ENCODE assay signal across 1 cellular context in the genomic region with DNA sequence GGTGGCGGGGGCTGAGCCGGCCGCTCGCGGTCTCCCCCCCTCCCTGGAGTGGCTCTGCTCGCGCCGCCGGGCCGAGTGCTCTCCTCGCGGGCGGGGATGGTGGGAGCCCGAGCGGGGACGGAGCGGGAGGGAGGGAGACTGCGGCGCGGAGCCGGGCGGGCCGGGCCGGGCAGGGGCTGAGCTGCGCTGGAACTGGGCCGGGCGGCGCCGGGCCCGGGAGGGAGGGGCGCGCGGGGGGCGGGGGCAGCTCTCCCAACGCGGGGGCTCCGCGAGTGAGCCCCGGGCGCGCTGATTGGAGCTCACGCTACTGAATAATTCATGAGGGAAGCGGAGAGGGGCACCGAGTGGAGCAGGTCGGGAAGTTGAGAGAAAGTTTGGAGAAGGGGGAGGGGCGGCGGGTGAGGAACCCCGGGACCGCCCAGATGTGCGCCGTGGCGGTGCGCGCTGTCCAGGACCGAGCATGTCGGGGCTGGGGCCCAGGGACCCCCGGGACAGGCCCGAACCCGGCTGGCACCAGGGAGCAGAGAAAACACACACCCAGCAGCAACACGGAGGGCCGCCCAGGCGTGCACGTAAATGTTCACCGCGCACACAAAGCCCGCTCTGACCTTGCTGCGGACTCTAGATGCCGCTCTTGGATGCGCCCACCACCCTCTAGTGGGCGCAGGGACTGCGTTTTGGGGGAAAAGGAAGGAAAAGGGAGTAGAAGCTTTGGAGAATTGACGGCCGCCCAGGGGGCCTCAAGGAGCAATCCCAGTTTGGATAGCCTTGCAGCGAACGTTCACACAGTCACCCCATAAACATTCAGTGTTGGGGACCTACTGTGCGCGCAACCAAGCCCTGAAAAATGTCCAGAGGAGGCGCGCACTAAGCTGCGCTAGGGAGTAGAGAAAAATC.
TF ChIP-seq lines count a peak whose summit lies in the region.

A gene (minus strand): TSS at position 194 of the 897 bp plus-strand sequence. CDS start 493 bp downstream, outside the sequence.

TF ChIP-seq in K562, 482 proteins besides CTCF, POLR2A, EP300 and RAD21 (continued from another document and continues in another):
- TF ChIP-seq, protein P1, sequence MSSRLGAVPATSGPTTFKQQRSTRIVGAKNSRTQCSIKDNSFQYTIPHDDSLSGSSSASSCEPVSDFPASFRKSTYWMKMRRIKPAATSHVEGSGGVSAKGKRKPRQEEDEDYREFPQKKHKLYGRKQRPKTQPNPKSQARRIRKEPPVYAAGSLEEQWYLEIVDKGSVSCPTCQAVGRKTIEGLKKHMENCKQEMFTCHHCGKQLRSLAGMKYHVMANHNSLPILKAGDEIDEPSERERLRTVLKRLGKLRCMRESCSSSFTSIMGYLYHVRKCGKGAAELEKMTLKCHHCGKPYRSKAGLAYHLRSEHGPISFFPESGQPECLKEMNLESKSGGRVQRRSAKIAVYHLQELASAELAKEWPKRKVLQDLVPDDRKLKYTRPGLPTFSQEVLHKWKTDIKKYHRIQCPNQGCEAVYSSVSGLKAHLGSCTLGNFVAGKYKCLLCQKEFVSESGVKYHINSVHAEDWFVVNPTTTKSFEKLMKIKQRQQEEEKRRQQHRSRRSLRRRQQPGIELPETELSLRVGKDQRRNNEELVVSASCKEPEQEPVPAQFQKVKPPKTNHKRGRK (tag; IDR thresholded peaks at IDR 0.05), result no peak
- TF ChIP-seq, protein P2, sequence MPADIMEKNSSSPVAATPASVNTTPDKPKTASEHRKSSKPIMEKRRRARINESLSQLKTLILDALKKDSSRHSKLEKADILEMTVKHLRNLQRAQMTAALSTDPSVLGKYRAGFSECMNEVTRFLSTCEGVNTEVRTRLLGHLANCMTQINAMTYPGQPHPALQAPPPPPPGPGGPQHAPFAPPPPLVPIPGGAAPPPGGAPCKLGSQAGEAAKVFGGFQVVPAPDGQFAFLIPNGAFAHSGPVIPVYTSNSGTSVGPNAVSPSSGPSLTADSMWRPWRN (IDR thresholded peaks at IDR 0.05; ENCODE audit: low read depth), result no peak
- TF ChIP-seq CXXC5 (CRISPR knock-in tag; IDR thresholded peaks at IDR 0.05), result peak; percentile 86
- TF ChIP-seq, protein P3, sequence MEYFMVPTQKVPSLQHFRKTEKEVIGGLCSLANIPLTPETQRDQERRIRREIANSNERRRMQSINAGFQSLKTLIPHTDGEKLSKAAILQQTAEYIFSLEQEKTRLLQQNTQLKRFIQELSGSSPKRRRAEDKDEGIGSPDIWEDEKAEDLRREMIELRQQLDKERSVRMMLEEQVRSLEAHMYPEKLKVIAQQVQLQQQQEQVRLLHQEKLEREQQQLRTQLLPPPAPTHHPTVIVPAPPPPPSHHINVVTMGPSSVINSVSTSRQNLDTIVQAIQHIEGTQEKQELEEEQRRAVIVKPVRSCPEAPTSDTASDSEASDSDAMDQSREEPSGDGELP (CRISPR knock-in tag; IDR thresholded peaks at IDR 0.05; ENCODE audit: borderline replicate concordance), result peak; percentile 72; the same call in 1 of the 2 replicates
- no peak for TF ChIP-seq ZNF140 (CRISPR knock-in tag; IDR thresholded peaks at IDR 0.05)
- TF ChIP-seq POLR2AphosphoS2 (IDR thresholded peaks at IDR 0.05; ENCODE audit: low read length), result no peak
- TF ChIP-seq SAFB (IDR thresholded peaks at IDR 0.05; ENCODE audit: borderline replicate concordance, low read depth, low read length), result no peak
- TF ChIP-seq, protein P4, sequence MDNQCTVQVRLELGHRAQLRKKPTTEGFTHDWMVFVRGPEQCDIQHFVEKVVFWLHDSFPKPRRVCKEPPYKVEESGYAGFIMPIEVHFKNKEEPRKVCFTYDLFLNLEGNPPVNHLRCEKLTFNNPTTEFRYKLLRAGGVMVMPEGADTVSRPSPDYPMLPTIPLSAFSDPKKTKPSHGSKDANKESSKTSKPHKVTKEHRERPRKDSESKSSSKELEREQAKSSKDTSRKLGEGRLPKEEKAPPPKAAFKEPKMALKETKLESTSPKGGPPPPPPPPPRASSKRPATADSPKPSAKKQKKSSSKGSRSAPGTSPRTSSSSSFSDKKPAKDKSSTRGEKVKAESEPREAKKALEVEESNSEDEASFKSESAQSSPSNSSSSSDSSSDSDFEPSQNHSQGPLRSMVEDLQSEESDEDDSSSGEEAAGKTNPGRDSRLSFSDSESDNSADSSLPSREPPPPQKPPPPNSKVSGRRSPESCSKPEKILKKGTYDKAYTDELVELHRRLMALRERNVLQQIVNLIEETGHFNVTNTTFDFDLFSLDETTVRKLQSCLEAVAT (IDR thresholded peaks at IDR 0.05), result peak in 1 of 2 experiments; percentile 66; a peak in 3 of 4 replicates
- TF ChIP-seq MAFK (IDR thresholded peaks at IDR 0.05; ENCODE audit: low read length), result no peak
- no peak for TF ChIP-seq NONO (IDR thresholded peaks at IDR 0.05; ENCODE audit: low read depth in 2 of 2, low read length in 1 of 2)
- TF ChIP-seq, protein P5, sequence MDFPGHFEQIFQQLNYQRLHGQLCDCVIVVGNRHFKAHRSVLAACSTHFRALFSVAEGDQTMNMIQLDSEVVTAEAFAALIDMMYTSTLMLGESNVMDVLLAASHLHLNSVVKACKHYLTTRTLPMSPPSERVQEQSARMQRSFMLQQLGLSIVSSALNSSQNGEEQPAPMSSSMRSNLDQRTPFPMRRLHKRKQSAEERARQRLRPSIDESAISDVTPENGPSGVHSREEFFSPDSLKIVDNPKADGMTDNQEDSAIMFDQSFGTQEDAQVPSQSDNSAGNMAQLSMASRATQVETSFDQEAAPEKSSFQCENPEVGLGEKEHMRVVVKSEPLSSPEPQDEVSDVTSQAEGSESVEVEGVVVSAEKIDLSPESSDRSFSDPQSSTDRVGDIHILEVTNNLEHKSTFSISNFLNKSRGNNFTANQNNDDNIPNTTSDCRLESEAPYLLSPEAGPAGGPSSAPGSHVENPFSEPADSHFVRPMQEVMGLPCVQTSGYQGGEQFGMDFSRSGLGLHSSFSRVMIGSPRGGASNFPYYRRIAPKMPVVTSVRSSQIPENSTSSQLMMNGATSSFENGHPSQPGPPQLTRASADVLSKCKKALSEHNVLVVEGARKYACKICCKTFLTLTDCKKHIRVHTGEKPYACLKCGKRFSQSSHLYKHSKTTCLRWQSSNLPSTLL (IDR thresholded peaks at IDR 0.05), result no peak
- TF ChIP-seq, protein P6, sequence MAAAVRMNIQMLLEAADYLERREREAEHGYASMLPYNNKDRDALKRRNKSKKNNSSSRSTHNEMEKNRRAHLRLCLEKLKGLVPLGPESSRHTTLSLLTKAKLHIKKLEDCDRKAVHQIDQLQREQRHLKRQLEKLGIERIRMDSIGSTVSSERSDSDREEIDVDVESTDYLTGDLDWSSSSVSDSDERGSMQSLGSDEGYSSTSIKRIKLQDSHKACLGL (CRISPR knock-in tag; IDR thresholded peaks at IDR 0.05; ENCODE audit: borderline replicate concordance, poor library complexity, severe bottlenecking), result no peak
- TF ChIP-seq HMG20A (CRISPR knock-in tag; conservative IDR thresholded peaks at IDR 0.05), result no peak; the same call in 1 of the 2 replicates
- TF ChIP-seq, protein P7, sequence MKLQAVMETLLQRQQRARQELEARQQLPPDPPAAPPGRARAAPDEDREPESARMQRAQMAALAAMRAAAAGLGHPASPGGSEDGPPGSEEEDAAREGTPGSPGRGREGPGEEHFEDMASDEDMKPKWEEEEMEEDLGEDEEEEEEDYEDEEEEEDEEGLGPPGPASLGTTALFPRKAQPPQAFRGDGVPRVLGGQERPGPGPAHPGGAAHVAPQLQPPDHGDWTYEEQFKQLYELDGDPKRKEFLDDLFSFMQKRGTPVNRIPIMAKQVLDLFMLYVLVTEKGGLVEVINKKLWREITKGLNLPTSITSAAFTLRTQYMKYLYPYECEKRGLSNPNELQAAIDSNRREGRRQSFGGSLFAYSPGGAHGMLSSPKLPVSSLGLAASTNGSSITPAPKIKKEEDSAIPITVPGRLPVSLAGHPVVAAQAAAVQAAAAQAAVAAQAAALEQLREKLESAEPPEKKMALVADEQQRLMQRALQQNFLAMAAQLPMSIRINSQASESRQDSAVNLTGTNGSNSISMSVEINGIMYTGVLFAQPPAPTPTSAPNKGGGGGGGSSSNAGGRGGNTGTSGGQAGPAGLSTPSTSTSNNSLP (IDR thresholded peaks at IDR 0.05; ENCODE audit: borderline replicate concordance, low read depth, low read length), result no peak
- no peak for TF ChIP-seq RBM15 (IDR thresholded peaks at IDR 0.05; ENCODE audit: insufficient read depth, low read length)
- no peak for TF ChIP-seq MEF2A (IDR thresholded peaks at IDR 0.05; ENCODE audit: control insufficient read depth, low read depth, low read length)
- TF ChIP-seq SNRNP70 (optimal IDR thresholded peaks at IDR 0.05; ENCODE audit: low read depth, low read length), result no peak
- no peak for TF ChIP-seq ELF2 (CRISPR knock-in tag; IDR thresholded peaks at IDR 0.05)
- TF ChIP-seq, protein P8, sequence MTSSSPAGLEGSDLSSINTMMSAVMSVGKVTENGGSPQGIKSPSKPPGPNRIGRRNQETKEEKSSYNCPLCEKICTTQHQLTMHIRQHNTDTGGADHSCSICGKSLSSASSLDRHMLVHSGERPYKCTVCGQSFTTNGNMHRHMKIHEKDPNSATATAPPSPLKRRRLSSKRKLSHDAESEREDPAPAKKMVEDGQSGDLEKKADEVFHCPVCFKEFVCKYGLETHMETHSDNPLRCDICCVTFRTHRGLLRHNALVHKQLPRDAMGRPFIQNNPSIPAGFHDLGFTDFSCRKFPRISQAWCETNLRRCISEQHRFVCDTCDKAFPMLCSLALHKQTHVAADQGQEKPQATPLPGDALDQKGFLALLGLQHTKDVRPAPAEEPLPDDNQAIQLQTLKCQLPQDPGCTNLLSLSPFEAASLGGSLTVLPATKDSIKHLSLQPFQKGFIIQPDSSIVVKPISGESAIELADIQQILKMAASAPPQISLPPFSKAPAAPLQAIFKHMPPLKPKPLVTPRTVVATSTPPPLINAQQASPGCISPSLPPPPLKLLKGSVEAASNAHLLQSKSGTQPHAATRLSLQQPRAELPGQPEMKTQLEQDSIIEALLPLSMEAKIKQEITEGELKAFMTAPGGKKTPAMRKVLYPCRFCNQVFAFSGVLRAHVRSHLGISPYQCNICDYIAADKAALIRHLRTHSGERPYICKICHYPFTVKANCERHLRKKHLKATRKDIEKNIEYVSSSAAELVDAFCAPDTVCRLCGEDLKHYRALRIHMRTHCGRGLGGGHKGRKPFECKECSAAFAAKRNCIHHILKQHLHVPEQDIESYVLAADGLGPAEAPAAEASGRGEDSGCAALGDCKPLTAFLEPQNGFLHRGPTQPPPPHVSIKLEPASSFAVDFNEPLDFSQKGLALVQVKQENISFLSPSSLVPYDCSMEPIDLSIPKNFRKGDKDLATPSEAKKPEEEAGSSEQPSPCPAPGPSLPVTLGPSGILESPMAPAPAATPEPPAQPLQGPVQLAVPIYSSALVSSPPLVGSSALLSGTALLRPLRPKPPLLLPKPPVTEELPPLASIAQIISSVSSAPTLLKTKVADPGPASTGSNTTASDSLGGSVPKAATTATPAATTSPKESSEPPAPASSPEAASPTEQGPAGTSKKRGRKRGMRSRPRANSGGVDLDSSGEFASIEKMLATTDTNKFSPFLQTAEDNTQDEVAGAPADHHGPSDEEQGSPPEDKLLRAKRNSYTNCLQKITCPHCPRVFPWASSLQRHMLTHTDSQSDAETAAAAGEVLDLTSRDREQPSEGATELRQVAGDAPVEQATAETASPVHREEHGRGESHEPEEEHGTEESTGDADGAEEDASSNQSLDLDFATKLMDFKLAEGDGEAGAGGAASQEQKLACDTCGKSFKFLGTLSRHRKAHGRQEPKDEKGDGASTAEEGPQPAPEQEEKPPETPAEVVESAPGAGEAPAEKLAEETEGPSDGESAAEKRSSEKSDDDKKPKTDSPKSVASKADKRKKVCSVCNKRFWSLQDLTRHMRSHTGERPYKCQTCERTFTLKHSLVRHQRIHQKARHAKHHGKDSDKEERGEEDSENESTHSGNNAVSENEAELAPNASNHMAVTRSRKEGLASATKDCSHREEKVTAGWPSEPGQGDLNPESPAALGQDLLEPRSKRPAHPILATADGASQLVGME (CRISPR knock-in tag; IDR thresholded peaks at IDR 0.05), result no peak
- TF ChIP-seq, protein P9, sequence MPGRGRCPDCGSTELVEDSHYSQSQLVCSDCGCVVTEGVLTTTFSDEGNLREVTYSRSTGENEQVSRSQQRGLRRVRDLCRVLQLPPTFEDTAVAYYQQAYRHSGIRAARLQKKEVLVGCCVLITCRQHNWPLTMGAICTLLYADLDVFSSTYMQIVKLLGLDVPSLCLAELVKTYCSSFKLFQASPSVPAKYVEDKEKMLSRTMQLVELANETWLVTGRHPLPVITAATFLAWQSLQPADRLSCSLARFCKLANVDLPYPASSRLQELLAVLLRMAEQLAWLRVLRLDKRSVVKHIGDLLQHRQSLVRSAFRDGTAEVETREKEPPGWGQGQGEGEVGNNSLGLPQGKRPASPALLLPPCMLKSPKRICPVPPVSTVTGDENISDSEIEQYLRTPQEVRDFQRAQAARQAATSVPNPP (IDR thresholded peaks at IDR 0.05; ENCODE audit: borderline replicate concordance, insufficient read depth, insufficient read length), result no peak
- TF ChIP-seq, protein P10, sequence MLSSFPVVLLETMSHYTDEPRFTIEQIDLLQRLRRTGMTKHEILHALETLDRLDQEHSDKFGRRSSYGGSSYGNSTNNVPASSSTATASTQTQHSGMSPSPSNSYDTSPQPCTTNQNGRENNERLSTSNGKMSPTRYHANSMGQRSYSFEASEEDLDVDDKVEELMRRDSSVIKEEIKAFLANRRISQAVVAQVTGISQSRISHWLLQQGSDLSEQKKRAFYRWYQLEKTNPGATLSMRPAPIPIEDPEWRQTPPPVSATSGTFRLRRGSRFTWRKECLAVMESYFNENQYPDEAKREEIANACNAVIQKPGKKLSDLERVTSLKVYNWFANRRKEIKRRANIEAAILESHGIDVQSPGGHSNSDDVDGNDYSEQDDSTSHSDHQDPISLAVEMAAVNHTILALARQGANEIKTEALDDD (IDR thresholded peaks at IDR 0.05), result no peak
- TF ChIP-seq ILF3 (IDR thresholded peaks at IDR 0.05; ENCODE audit: borderline replicate concordance), result no peak
- TF ChIP-seq ILK (tag; IDR thresholded peaks at IDR 0.05; ENCODE audit: borderline replicate concordance, low read depth), result no peak
- no peak for TF ChIP-seq ZNF133 (CRISPR knock-in tag; IDR thresholded peaks at IDR 0.05)
- no peak for TF ChIP-seq KLF6 (CRISPR knock-in tag; IDR thresholded peaks at IDR 0.05; ENCODE audit: borderline replicate concordance)
- no peak for TF ChIP-seq ZNF444 (CRISPR knock-in tag; IDR thresholded peaks at IDR 0.05)
- no peak for TF ChIP-seq PTTG1 (tag; IDR thresholded peaks at IDR 0.05; ENCODE audit: low read depth)
- TF ChIP-seq, protein P11, sequence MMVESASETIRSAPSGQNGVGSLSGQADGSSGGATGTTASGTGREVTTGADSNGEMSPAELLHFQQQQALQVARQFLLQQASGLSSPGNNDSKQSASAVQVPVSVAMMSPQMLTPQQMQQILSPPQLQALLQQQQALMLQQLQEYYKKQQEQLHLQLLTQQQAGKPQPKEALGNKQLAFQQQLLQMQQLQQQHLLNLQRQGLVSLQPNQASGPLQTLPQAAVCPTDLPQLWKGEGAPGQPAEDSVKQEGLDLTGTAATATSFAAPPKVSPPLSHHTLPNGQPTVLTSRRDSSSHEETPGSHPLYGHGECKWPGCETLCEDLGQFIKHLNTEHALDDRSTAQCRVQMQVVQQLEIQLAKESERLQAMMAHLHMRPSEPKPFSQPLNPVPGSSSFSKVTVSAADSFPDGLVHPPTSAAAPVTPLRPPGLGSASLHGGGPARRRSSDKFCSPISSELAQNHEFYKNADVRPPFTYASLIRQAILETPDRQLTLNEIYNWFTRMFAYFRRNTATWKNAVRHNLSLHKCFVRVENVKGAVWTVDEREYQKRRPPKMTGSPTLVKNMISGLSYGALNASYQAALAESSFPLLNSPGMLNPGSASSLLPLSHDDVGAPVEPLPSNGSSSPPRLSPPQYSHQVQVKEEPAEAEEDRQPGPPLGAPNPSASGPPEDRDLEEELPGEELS (CRISPR knock-in tag; IDR thresholded peaks at IDR 0.05; ENCODE audit: borderline replicate concordance), result no peak
- no peak for TF ChIP-seq EZH2 (IDR thresholded peaks at IDR 0.05; ENCODE audit: borderline replicate concordance, low read depth, low read length)
- peak in 1 of 2 experiments; percentile 40; a peak in 1 of 4 replicates for TF ChIP-seq TBL1XR1 (IDR thresholded peaks at IDR 0.05; ENCODE audit: low read length in 2 of 2)
